23 cellular contexts compared by ENCODE assay signal in genomic region chr17:16483021-16483645, GRCh38.
"Had no signal": no experiment of that assay in that cellular context is flagged by ENCODE, and none has a peak within 500 bp of the region (broad histone marks: within the 10 kb centered on the region; RNA-seq: fewer than 3 reads in every experiment).

No MANE protein-coding gene starts in this region.

- H3K4me3 Mint-ChIP-seq: activated CD8-positive, alpha-beta T cell treated with anti-CD3 and anti-CD28 coated beads for 36 hours; activated naive CD4-positive, alpha-beta T cell treated with anti-CD3 and anti-CD28 coated beads, Interleukin-2, amount 10 ng/mL, durations not matched to agents 7 days and 5 days; activated naive CD8-positive, alpha-beta T cell treated with anti-CD3 and anti-CD28 coated beads for 36 hours; activated T-cell treated with anti-CD3 and anti-CD28 coated beads, Interleukin-2, amount 50 U/mL, for 72 hours had no signal

- H3K9me3 Mint-ChIP-seq: activated CD8-positive, alpha-beta T cell treated with anti-CD3 and anti-CD28 coated beads for 36 hours; activated naive CD4-positive, alpha-beta T cell treated with anti-CD3 and anti-CD28 coated beads, Interleukin-2, amount 10 ng/mL, durations not matched to agents 7 days and 5 days; activated naive CD8-positive, alpha-beta T cell treated with anti-CD3 and anti-CD28 coated beads for 36 hours; activated T-cell treated with anti-CD3 and anti-CD28 coated beads, Interleukin-2, amount 50 U/mL, for 72 hours; activated T-helper 2 cell treated with anti-CD3 and anti-CD28 coated beads, Interferon-gamma antibody, Interleukin-2, Interleukin-4, amounts not matched to agents 10 μg/mL and 5 μg/mL and 100 μg/mL, durations not matched to agents 14 hours and 24 hours and 36 hours had no signal

- H3K9me3 ChIP-seq: breast epithelium had no signal

- H3K27me3 ChIP-seq: breast epithelium had no signal

- H3K27ac Mint-ChIP-seq: activated CD8-positive, alpha-beta T cell treated with anti-CD3 and anti-CD28 coated beads for 36 hours; activated naive CD4-positive, alpha-beta T cell treated with anti-CD3 and anti-CD28 coated beads, Interleukin-2, amount 10 ng/mL, durations not matched to agents 7 days and 5 days; activated naive CD8-positive, alpha-beta T cell treated with anti-CD3 and anti-CD28 coated beads for 36 hours; activated T-cell treated with anti-CD3 and anti-CD28 coated beads, Interleukin-2, amount 50 U/mL, for 72 hours; activated T-helper 2 cell treated with anti-CD3 and anti-CD28 coated beads, Interferon-gamma antibody, Interleukin-2, Interleukin-4, amounts not matched to agents 10 μg/mL and 5 μg/mL and 100 μg/mL, durations not matched to agents 14 hours and 24 hours and 36 hours had no signal

- FAIRE-seq: K562 had no signal

- ATAC-seq: activated CD4-positive, CD25-positive, alpha-beta regulatory T cell treated with anti-CD3 and anti-CD28 coated beads, Interleukin-2, amount 50 U/mL, for 24 hours; activated CD8-positive, alpha-beta T cell treated with anti-CD3 and anti-CD28 coated beads for 36 hours; activated T-cell treated with anti-CD3 and anti-CD28 coated beads, Interleukin-2, amount 50 U/mL, for 72 hours; K562; Right ventricle myocardium inferior had no signal

- H3K4me3 ChIP-seq: breast epithelium, K562, SK-N-MC had no signal

- H3K4me1 ChIP-seq: breast epithelium had no signal

- H3K36me3 Mint-ChIP-seq: activated naive CD4-positive, alpha-beta T cell treated with anti-CD3 and anti-CD28 coated beads, Interleukin-2, amount 10 ng/mL, durations not matched to agents 7 days and 5 days; activated naive CD8-positive, alpha-beta T cell treated with anti-CD3 and anti-CD28 coated beads for 36 hours had no signal

- H3K27ac ChIP-seq: breast epithelium, SK-N-MC, WERI-Rb-1 had no signal

- H3K4me1 Mint-ChIP-seq: activated naive CD4-positive, alpha-beta T cell treated with anti-CD3 and anti-CD28 coated beads, Interleukin-2, amount 10 ng/mL, durations not matched to agents 7 days and 5 days; activated naive CD8-positive, alpha-beta T cell treated with anti-CD3 and anti-CD28 coated beads for 36 hours had no signal

- H3K36me3 ChIP-seq: breast epithelium, WERI-Rb-1 had no signal

- H3K27me3 Mint-ChIP-seq: activated CD8-positive, alpha-beta T cell treated with anti-CD3 and anti-CD28 coated beads for 36 hours; activated naive CD8-positive, alpha-beta T cell treated with anti-CD3 and anti-CD28 coated beads for 36 hours had no signal

- DNase-seq: activated CD4-positive, alpha-beta T cell treated with anti-CD3 and anti-CD28 coated beads for 4 hours; activated CD8-positive, alpha-beta memory T cell treated with anti-CD3 and anti-CD28 coated beads, Interleukin-2, amount 50 U/mL, for 4 hours; activated CD8-positive, alpha-beta T cell treated with anti-CD3 and anti-CD28 coated beads for 36 hours; activated gamma-delta T cell treated with Interleukin-2 at 50 U/mL for 16 hours; activated naive CD4-positive, alpha-beta T cell treated with anti-CD3 and anti-CD28 coated beads, Interleukin-2, amount 10 ng/mL, durations not matched to agents 7 days and 5 days; activated naive CD8-positive, alpha-beta T cell treated with anti-CD3 and anti-CD28 coated beads for 36 hours; activated T-cell treated with anti-CD3 and anti-CD28 coated beads, Interleukin-2, amount 50 U/mL, for 72 hours; anterior cingulate cortex; central memory CD4-positive, alpha-beta T cell; Karpas-422; NCI-H1930; NCI-H345; NCI-H510A; NCI-H526 treated with DMSO at 0.1 percent for 48 hours; NCI-H82; T-helper 1 cell; WERI-Rb-1 had no signal
